ENCODE assay signal across 8 cellular contexts in the genomic region with DNA sequence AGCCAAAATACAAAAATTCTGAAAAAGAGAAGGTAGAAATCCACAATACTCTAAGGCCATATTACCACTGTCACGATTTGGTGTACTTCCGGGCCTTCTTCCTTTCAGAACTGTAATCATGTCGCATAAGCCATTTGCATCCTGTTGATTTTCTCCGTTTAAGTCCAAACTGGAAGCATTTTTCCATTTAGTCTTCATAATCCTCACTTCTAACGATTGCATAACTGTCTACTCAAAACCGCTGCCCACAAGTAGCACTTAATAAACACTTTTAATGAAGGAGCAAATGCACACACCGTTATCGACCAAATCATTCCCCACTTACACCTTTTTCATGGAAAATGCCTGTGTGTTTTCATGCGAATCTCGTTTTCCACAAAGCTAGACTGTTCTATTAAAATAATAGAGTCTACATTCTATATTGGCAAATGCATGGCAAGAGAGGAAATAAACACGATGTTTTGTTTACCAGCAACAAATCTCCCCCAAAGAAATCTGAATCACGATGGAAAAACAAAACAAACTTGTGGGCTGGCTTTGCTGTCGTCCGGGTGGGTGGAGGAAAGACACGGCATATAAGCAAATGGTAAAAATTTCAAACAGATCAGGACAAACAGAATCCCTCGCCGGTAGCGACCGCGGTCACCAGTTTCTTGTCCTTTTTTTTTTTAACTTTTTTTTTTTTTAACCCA. TPM values are rescaled to one million over a fixed set of nuclear protein-coding genes. Genes with fewer than 3 reads are reported as not detected.
DNase-seq lines count a peak whose midpoint lies in the region; ATAC-seq and TF ChIP-seq lines count a peak whose summit lies in the region.

No MANE protein-coding gene starts in this region.

- H3K27me3 ChIP-seq in CD4-positive, alpha-beta memory T cell (ENCODE audit: insufficient read depth, low read length) = no peaks in the 10 kb centered on the region
- no peaks in the 10 kb centered on the region for H3K27me3 ChIP-seq in psoas muscle (ENCODE audit: insufficient read depth in 3 of 3, low read length in 2 of 3)

- intact Hi-C loops in CD4-positive, alpha-beta memory T cell (cut with micrococcal nuclease) = no loop called here
- intact Hi-C loops in psoas muscle (cut with DNase I) = loop anchor here (5.0 to 10.0 kb wide), 2 partner anchors 45 to 128 kb away; no protein-coding TSS in a partner anchor

- CTCF ChIA-PET in CD4-positive, alpha-beta memory T cell (lab: Charles Lee; ENCODE audit: partially characterized antibody) = no interaction called here
- CTCF ChIA-PET in activated CD8-positive, alpha-beta T cell treated with anti-CD3 and anti-CD28 coated beads, Interleukin-2, amount 10 ng/mL, durations not matched to agents 7 days and 5 days (lab: Charles Lee) = no interaction called here

- WGBS in psoas muscle, 3 donors = 2 to 3% (median 2%) methylated on average over 20 of the region's 20 CpGs

- H3K4me3 ChIP-seq in CD4-positive, alpha-beta memory T cell (ENCODE audit: low read length in 2 of 2) = peak overlapping the region; percentile 48 to 97
- peak overlapping the region; percentile 85 for H3K4me3 ChIP-seq in psoas muscle

- peaks cover 8 to 16% of the 10 kb centered on the region in 2 donors for H3K36me3 Mint-ChIP-seq in CD4-positive, alpha-beta memory T cell
- H3K36me3 Mint-ChIP-seq in activated CD8-positive, alpha-beta T cell treated with anti-CD3 and anti-CD28 coated beads, Interleukin-2, amount 10 ng/mL, durations not matched to agents 7 days and 5 days (ENCODE audit: low read depth) = peaks cover 8% of the 10 kb centered on the region

- peak; percentile 4 for ATAC-seq in GM19025 (IDR thresholded peaks at IDR 0.05; ENCODE audit: low read depth, unreplicated experiment)
- peak; percentile 11 for ATAC-seq in activated CD8-positive, alpha-beta T cell treated with anti-CD3 and anti-CD28 coated beads, Interleukin-2, amount 10 ng/mL, durations not matched to agents 7 days and 5 days
- ATAC-seq in psoas muscle = no peak

- H3K4me1 Mint-ChIP-seq in CD4-positive, alpha-beta memory T cell = peaks cover 13 to 44% (median 31%) of the 10 kb centered on the region in 4 donors
- peaks cover 16% of the 10 kb centered on the region for H3K4me1 Mint-ChIP-seq in activated CD8-positive, alpha-beta T cell treated with anti-CD3 and anti-CD28 coated beads, Interleukin-2, amount 10 ng/mL, durations not matched to agents 7 days and 5 days (ENCODE audit: low read depth)

- peak overlapping the region; percentile 90 for H3K27ac ChIP-seq in CD4-positive, alpha-beta memory T cell (ENCODE audit: low read depth, low read length)
- H3K27ac ChIP-seq in psoas muscle = peak overlapping the region; percentile 99

- no peaks in the 10 kb centered on the region for H3K9me3 ChIP-seq in CD4-positive, alpha-beta memory T cell (ENCODE audit: control insufficient read depth in 1 of 2, low read length in 2 of 2)
- H3K9me3 ChIP-seq in psoas muscle = no peaks in the 10 kb centered on the region

- H3K36me3 ChIP-seq in CD4-positive, alpha-beta memory T cell (ENCODE audit: insufficient read depth, low read length) = peaks cover under 1% of the 10 kb centered on the region
- H3K36me3 ChIP-seq in psoas muscle (ENCODE audit: insufficient read depth in 1 of 2, low read depth in 1 of 2) = peaks cover 2 to 22% of the 10 kb centered on the region in 2 donors

- peak; percentile 17 to 55 (median 25) for DNase-seq in CD4-positive, alpha-beta memory T cell
- DNase-seq in HT-29 (ENCODE audit: low spot score) (peak; percentile 45), germinal center (ENCODE audit: low spot score) (peak; percentile 48), psoas muscle (no peak), HK-2 (ENCODE audit: unreplicated experiment) (no peak), GM19240 (ENCODE audit: insufficient read length, low spot score) (no peak)
- peak; percentile 41 for DNase-seq in activated CD8-positive, alpha-beta T cell treated with anti-CD3 and anti-CD28 coated beads, Interleukin-2, amount 10 ng/mL, durations not matched to agents 7 days and 5 days

- peak overlapping the region; percentile 92 to 97 (median 94) for H3K4me3 Mint-ChIP-seq in CD4-positive, alpha-beta memory T cell
- peak overlapping the region; percentile 88 for H3K4me3 Mint-ChIP-seq in activated CD8-positive, alpha-beta T cell treated with anti-CD3 and anti-CD28 coated beads, Interleukin-2, amount 10 ng/mL, durations not matched to agents 7 days and 5 days

- H3K4me1 ChIP-seq in CD4-positive, alpha-beta memory T cell (ENCODE audit: insufficient read depth, low read length) = peaks cover 17% of the 10 kb centered on the region
- peaks cover 19% of the 10 kb centered on the region for H3K4me1 ChIP-seq in psoas muscle

- H3K27ac Mint-ChIP-seq in CD4-positive, alpha-beta memory T cell = peak overlapping the region; percentile 85 to 95 (median 94)
- peak overlapping the region; percentile 87 for H3K27ac Mint-ChIP-seq in activated CD8-positive, alpha-beta T cell treated with anti-CD3 and anti-CD28 coated beads, Interleukin-2, amount 10 ng/mL, durations not matched to agents 7 days and 5 days

- POLR2A ChIA-PET in CD4-positive, alpha-beta memory T cell (lab: Charles Lee; ENCODE audit: partially characterized antibody) = interaction anchor here (1.8 kb wide), 1 partner anchor 48 kb away, joined by 11 read pairs; the partner anchor contains the start of gene NSMCE4A
- POLR2A ChIA-PET in activated CD8-positive, alpha-beta T cell treated with anti-CD3 and anti-CD28 coated beads, Interleukin-2, amount 10 ng/mL, durations not matched to agents 7 days and 5 days (lab: Charles Lee) = interaction anchor here (1.3 kb wide), 1 partner anchor 1075 kb away, joined by 3 read pairs; the partner anchor contains the start of gene WDR11

- no peaks in the 10 kb centered on the region for H3K9me3 Mint-ChIP-seq in CD4-positive, alpha-beta memory T cell
- H3K9me3 Mint-ChIP-seq in activated CD8-positive, alpha-beta T cell treated with anti-CD3 and anti-CD28 coated beads, Interleukin-2, amount 10 ng/mL, durations not matched to agents 7 days and 5 days (ENCODE audit: insufficient read depth) = no peaks in the 10 kb centered on the region

- no peak for TF ChIP-seq CTCF in psoas muscle (IDR thresholded peaks at IDR 0.05)

- no peaks in the 10 kb centered on the region for H3K27me3 Mint-ChIP-seq in CD4-positive, alpha-beta memory T cell
- H3K27me3 Mint-ChIP-seq in activated CD8-positive, alpha-beta T cell treated with anti-CD3 and anti-CD28 coated beads, Interleukin-2, amount 10 ng/mL, durations not matched to agents 7 days and 5 days (ENCODE audit: low read depth) = no peaks in the 10 kb centered on the region

RNA-seq across cellular contexts. Expression of gene ATE1, which starts 1.0 kb away (rescaled TPM):
- total RNA-seq in CD4-positive, alpha-beta memory T cell = 10 to 100 TPM; 24.5 to 26.2 TPM
- 10 to 100 TPM; 24.9 to 36.6 TPM for polyA plus RNA-seq in CD4-positive, alpha-beta memory T cell
- 16.5 and 17.4 TPM in 2 replicates for total RNA-seq in HT-29 (2014; rRNA removed; shearing (Covaris generic))
- total RNA-seq in activated CD8-positive, alpha-beta T cell treated with anti-CD3 and anti-CD28 coated beads, Interleukin-2, amount 10 ng/mL, durations not matched to agents 7 days and 5 days = 10 to 100 TPM; 20.2 to 26.0 TPM
- total RNA-seq in psoas muscle = 10 to 100 TPM; 28.4 to 36.9 (median 31.4) TPM
- polyA plus RNA-seq in psoas muscle = 10 to 100 TPM; 11.6 to 25.1 (median 15.7) TPM

RNA-seq across cellular contexts. Expression of gene NSMCE4A, which starts 48.2 kb away (rescaled TPM):
- 10 to 100 TPM; 71.2 to 74.8 TPM for total RNA-seq in CD4-positive, alpha-beta memory T cell
- polyA plus RNA-seq in CD4-positive, alpha-beta memory T cell = 10 to 100 TPM; 57.0 to 69.9 TPM
- 73.2 and 88.1 TPM in 2 replicates for total RNA-seq in HT-29 (2014; rRNA removed; shearing (Covaris generic))
- total RNA-seq in activated CD8-positive, alpha-beta T cell treated with anti-CD3 and anti-CD28 coated beads, Interleukin-2, amount 10 ng/mL, durations not matched to agents 7 days and 5 days = 10 to 100 TPM; 57.5 to 60.5 TPM
- total RNA-seq in psoas muscle = 10 to 100 TPM; 10.7 to 17.7 (median 14.6) TPM
- polyA plus RNA-seq in psoas muscle = 10 to 100 TPM; 11.9 to 41.9 (median 21.2) TPM

Comparison
In these comparisons a context has a peak if more than half of its experiments do, and no peak if none do; other contexts are left out.
1. DNase-seq: peak in CD4-positive, alpha-beta memory T cell (5 of 5), HT-29 (single experiment), activated CD8-positive, alpha-beta T cell treated with anti-CD3 and anti-CD28 coated beads, Interleukin-2, amount 10 ng/mL, durations not matched to agents 7 days and 5 days (single experiment) and germinal center (single experiment); none in psoas muscle (0 of 2), HK-2 (single experiment) and GM19240 (single experiment).
2. ATAC-seq: peak in GM19025 (single experiment) and activated CD8-positive, alpha-beta T cell treated with anti-CD3 and anti-CD28 coated beads, Interleukin-2, amount 10 ng/mL, durations not matched to agents 7 days and 5 days (single experiment); none in psoas muscle (0 of 4).